ENCODE assay signal across 9 cellular contexts in the genomic region with DNA sequence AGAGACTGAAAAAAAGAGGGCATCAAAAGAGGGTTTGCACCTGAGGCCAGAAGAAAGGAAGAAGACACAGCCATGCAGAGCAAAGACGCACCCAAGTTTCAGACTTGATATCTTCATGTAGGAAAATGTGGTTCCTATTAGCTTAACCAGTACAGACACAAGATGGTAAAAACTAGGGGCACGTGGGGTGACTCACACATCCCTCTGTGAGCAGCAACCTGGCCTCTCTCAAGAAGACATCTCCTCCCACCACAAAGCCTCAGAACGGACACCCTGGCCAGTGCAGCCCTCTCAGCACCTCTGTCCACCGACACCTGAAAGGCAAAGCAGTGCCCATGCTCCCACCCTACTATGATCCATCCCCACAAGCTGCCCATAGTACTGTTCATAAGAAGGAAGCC. TPM values are rescaled to one million over a fixed set of nuclear protein-coding genes. Genes with fewer than 3 reads are reported as not detected.
A peak's percentile ranks its signal among the peaks of the same experiment; 100 is the strongest.
DNase-seq lines count a peak whose midpoint lies in the region; ATAC-seq, FAIRE-seq and TF ChIP-seq lines count a peak whose summit lies in the region.
"Had no signal": no experiment of that assay in that cellular context is flagged by ENCODE, and none has a peak within 500 bp of the region (broad histone marks: within the 10 kb centered on the region; RNA-seq: fewer than 3 reads in every experiment).

No MANE protein-coding gene starts in this region.

- no peak overlapping the region for H3K4me3 ChIP-seq in small intestine (ENCODE audit: low read depth in 1 of 2, low read length in 2 of 2)
- H3K4me3 ChIP-seq in psoas muscle, result no peak overlapping the region

- peaks cover 34% of the 10 kb centered on the region for H3K36me3 Mint-ChIP-seq in activated T-cell treated with anti-CD3 and anti-CD28 coated beads, Interleukin-2, amount 50 U/mL, for 4 hours (ENCODE audit: insufficient read depth)

- no peak for TF ChIP-seq POLR2A in GM12891 (IDR thresholded peaks at IDR 0.05; ENCODE audit: low read depth, low read length)

- H3K4me1 Mint-ChIP-seq in activated T-cell treated with anti-CD3 and anti-CD28 coated beads, Interleukin-2, amount 50 U/mL, for 4 hours (ENCODE audit: low read depth), result peaks cover 64% of the 10 kb centered on the region

- WGBS in small intestine, 3 donors, result 55 to 72% (median 58%) methylated on average over 4 of the region's 4 CpGs
- 78 to 79% (median 78%) methylated on average over 4 of the region's 4 CpGs for WGBS in psoas muscle, 3 donors

- ATAC-seq in HG03460 (IDR thresholded peaks at IDR 0.05; ENCODE audit: unreplicated experiment), result peak; percentile 39
- ATAC-seq in activated T-cell treated with anti-CD3 and anti-CD28 coated beads, Interleukin-2, amount 50 U/mL, for 4 hours, result peak; percentile 65 to 71
- no peak for ATAC-seq in HG03135 (IDR thresholded peaks at IDR 0.05; ENCODE audit: unreplicated experiment)
- no peak for ATAC-seq in psoas muscle

- H3K27ac ChIP-seq in small intestine (ENCODE audit: low read depth in 1 of 2, low read length in 1 of 2), result no peak overlapping the region
- H3K27ac ChIP-seq in psoas muscle, result no peak overlapping the region

- no peaks in the 10 kb centered on the region for H3K9me3 Mint-ChIP-seq in activated T-cell treated with anti-CD3 and anti-CD28 coated beads, Interleukin-2, amount 50 U/mL, for 4 hours

- H3K36me3 ChIP-seq in small intestine (ENCODE audit: control insufficient read depth in 2 of 2, insufficient read depth in 2 of 2, low read length in 2 of 2), result peaks cover 8 to 9% of the 10 kb centered on the region in 2 donors
- H3K36me3 ChIP-seq in psoas muscle (ENCODE audit: insufficient read depth in 1 of 2, low read depth in 1 of 2), result peaks cover 4 to 80% of the 10 kb centered on the region in 2 donors

- no peaks in the 10 kb centered on the region for H3K27me3 Mint-ChIP-seq in activated T-cell treated with anti-CD3 and anti-CD28 coated beads, Interleukin-2, amount 50 U/mL, for 4 hours (ENCODE audit: low read depth)

- TF ChIP-seq CTCF in psoas muscle (IDR thresholded peaks at IDR 0.05), result no peak

- H3K4me1 ChIP-seq in small intestine (ENCODE audit: control insufficient read depth in 2 of 2, insufficient read depth in 1 of 2, low read depth in 1 of 2, low read length in 1 of 2) (no peaks in the 10 kb centered on the region), psoas muscle (no peaks in the 10 kb centered on the region)

- peak overlapping the region; percentile 43 for H3K4me3 Mint-ChIP-seq in activated T-cell treated with anti-CD3 and anti-CD28 coated beads, Interleukin-2, amount 50 U/mL, for 4 hours

- FAIRE-seq in GM12891 (lab: Jason Lieb, UNC) (peak; percentile 69), small intestine (lab: Jason Lieb, UNC) (no peak)

- DNase-seq in GM12891 (ENCODE audit: insufficient read length, low spot score) (no peak), small intestine (peak; percentile 23), midbrain (lab: John Stamatoyannopoulos, UW) (no peak), psoas muscle (no peak), germinal center (ENCODE audit: low spot score) (no peak)
- DNase-seq in activated T-cell treated with anti-CD3 and anti-CD28 coated beads, Interleukin-2, amount 50 U/mL, for 4 hours, result peak; percentile 61
- DNase-seq: NCI-H2081 had no signal

- H3K27me3 ChIP-seq in small intestine (ENCODE audit: control insufficient read depth in 2 of 2, insufficient read depth in 2 of 2, low read length in 2 of 2), result no peaks in the 10 kb centered on the region
- no peaks in the 10 kb centered on the region for H3K27me3 ChIP-seq in psoas muscle (ENCODE audit: insufficient read depth in 3 of 3, low read length in 2 of 3)

- H3K9me3 ChIP-seq in small intestine (ENCODE audit: control insufficient read depth, low read depth), result no peaks in the 10 kb centered on the region
- H3K9me3 ChIP-seq in psoas muscle, result no peaks in the 10 kb centered on the region

- intact Hi-C loops in psoas muscle (cut with DNase I), result no loop called here

TF ChIP-seq in GM12891, 5 proteins besides CTCF, POLR2A, EP300 and RAD21:
- TF ChIP-seq PAX5 (IDR thresholded peaks at IDR 0.05; ENCODE audit: insufficient read depth, low read length, severe bottlenecking) (no peak), SPI1 (IDR thresholded peaks at IDR 0.05; ENCODE audit: low read depth, low read length) (no peak), POU2F2 (IDR thresholded peaks at IDR 0.05; ENCODE audit: low read depth, low read length) (no peak), TAF1 (IDR thresholded peaks at IDR 0.05; ENCODE audit: low read depth, low read length) (no peak), POLR2AphosphoS5 (IDR thresholded peaks at IDR 0.05; ENCODE audit: low read depth, low read length) (no peak)

RNA-seq across cellular contexts. Expression of gene GLB1, which starts 33.3 kb away (rescaled TPM):
- polyA plus RNA-seq in GM12891 (2012; ENCODE audit: low read depth, missing spikeins), result 19.7 TPM
- total RNA-seq in activated T-cell treated with anti-CD3 and anti-CD28 coated beads, Interleukin-2, amount 50 U/mL, for 4 hours, result 10 to 100 TPM; 25.1 to 37.7 (median 34.2) TPM
- polyA plus RNA-seq in small intestine (10 to 100 TPM; 19.2 to 29.8 (median 19.5) TPM), psoas muscle (1 to 10 TPM; 4.0 to 7.0 (median 6.4) TPM)
- total RNA-seq in psoas muscle, result 10 to 100 TPM in 1 of 4 donors, 1 to 10 TPM in 3; 7.0 to 11.9 (median 9.0) TPM

RNA-seq across cellular contexts. Expression of gene TMPPE, which starts 33.3 kb away (rescaled TPM):
- polyA plus RNA-seq in GM12891 (2012; ENCODE audit: low read depth, missing spikeins), result 0.74 TPM
- 10 to 100 TPM; 11.5 to 14.5 (median 11.6) TPM for total RNA-seq in activated T-cell treated with anti-CD3 and anti-CD28 coated beads, Interleukin-2, amount 50 U/mL, for 4 hours
- polyA plus RNA-seq in small intestine (1 to 10 TPM in 1 of 3 donors, under 1 TPM in 1, not detected in 1; 0.27 to 2.2 TPM), psoas muscle (1 to 10 TPM in 1 of 3 donors, under 1 TPM in 2; 0.13 to 1.4 (median 0.57) TPM)
- total RNA-seq in psoas muscle, result 1 to 10 TPM; 1.7 to 2.6 (median 2.4) TPM

RNA-seq across cellular contexts. Expression of gene CRTAP, which starts 50.2 kb away (rescaled TPM):
- polyA plus RNA-seq in GM12891 (2012; ENCODE audit: low read depth, missing spikeins), result 8.4 TPM
- total RNA-seq in activated T-cell treated with anti-CD3 and anti-CD28 coated beads, Interleukin-2, amount 50 U/mL, for 4 hours, result 10 to 100 TPM; 16.3 to 21.9 (median 21.7) TPM
- polyA plus RNA-seq in small intestine (10 to 100 TPM; 13.0 to 90.7 (median 50.8) TPM), psoas muscle (10 to 100 TPM; 24.9 to 35.6 (median 31.2) TPM)
- 10 to 100 TPM; 56.3 to 80.8 (median 76.3) TPM for total RNA-seq in psoas muscle

Comparison
In these comparisons a context has a peak if more than half of its experiments do, and no peak if none do; other contexts are left out.
1. DNase-seq: peak in activated T-cell treated with anti-CD3 and anti-CD28 coated beads, Interleukin-2, amount 50 U/mL, for 4 hours (single experiment) and small intestine (single experiment); none in GM12891 (single experiment), midbrain (single experiment), psoas muscle (0 of 2) and germinal center (single experiment).
2. ATAC-seq: peak in HG03460 (single experiment) and activated T-cell treated with anti-CD3 and anti-CD28 coated beads, Interleukin-2, amount 50 U/mL, for 4 hours (2 of 2); none in HG03135 (single experiment) and psoas muscle (0 of 4).